ENCODE assay signal across 1 cellular context in the genomic region with DNA sequence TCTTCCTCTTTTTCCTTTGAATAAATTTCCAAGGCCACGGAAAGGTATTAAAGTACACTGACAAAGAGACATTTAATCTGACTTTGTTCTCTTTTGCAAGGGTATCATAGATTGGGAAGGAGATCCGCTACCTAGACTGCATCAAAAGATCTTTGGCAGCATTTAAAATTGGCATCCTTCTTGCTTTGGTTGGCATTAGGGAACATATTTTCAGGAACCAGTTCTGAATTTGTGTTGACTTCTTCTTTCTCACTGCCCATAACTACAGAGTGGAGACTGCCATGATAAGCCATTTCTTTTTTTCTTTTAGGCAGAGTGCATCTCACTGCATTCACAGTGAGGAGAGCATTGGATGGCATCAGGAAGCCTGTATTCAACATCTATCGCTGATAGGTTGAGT.
TF ChIP-seq lines count a peak whose summit lies in the region.

No MANE protein-coding gene starts in this region.

TF ChIP-seq in GM12878, 131 proteins besides CTCF, POLR2A, EP300 and RAD21 (continued from another document):
- no peak for TF ChIP-seq SUPT20H (IDR thresholded peaks at IDR 0.05; ENCODE audit: borderline replicate concordance, control insufficient read depth, low read depth, low read length)
- no peak for TF ChIP-seq ATF3 (IDR thresholded peaks at IDR 0.05; ENCODE audit: borderline replicate concordance, extremely low read depth, low read depth, low read length)
- TF ChIP-seq USF2 (IDR thresholded peaks at IDR 0.05; ENCODE audit: borderline replicate concordance, low read depth, low read length), result no peak
- TF ChIP-seq SRF (IDR thresholded peaks at IDR 0.05; ENCODE audit: low read depth in 2 of 2, low read length in 2 of 2), result no peak
- no peak for TF ChIP-seq NRF1 (conservative IDR thresholded peaks at IDR 0.05; ENCODE audit: low read depth, low read length)
- TF ChIP-seq RB1 (IDR thresholded peaks at IDR 0.05; ENCODE audit: borderline replicate concordance), result no peak
- TF ChIP-seq ZZZ3 (IDR thresholded peaks at IDR 0.05; ENCODE audit: control insufficient read depth, insufficient read length, low read depth), result no peak
- no peak for TF ChIP-seq TCF3 (IDR thresholded peaks at IDR 0.05; ENCODE audit: borderline replicate concordance, insufficient read depth, low read depth, low read length)
- no peak for TF ChIP-seq CUX1 (IDR thresholded peaks at IDR 0.05; ENCODE audit: insufficient replicate concordance, low read depth, low read length)
- TF ChIP-seq IRF5 (IDR thresholded peaks at IDR 0.05; ENCODE audit: borderline replicate concordance), result no peak
